Comparison of ENCODE assay signal across 6 cellular contexts in genomic region chr2:45203400-45203799, GRCh38.
"Had no signal": no experiment of that assay in that cellular context is flagged by ENCODE, and none has a peak within 500 bp of the region (broad histone marks: within the 10 kb centered on the region; RNA-seq: fewer than 3 reads in every experiment).

No MANE protein-coding gene starts in this region.

- H3K4me3 ChIP-seq: K562 had no signal

- ATAC-seq: HepG2, K562 had no signal

- H3K27ac ChIP-seq: HL-60 had no signal

- FAIRE-seq: HepG2, HTR-8/SVneo, K562 had no signal

- DNase-seq: IMR-90, KBM-7 had no signal
